ENCODE assay signal across 29 cellular contexts in genomic region chr20:22842793-22843192, GRCh38.
"Had no signal": no experiment of that assay in that cellular context is flagged by ENCODE, and none has a peak within 500 bp of the region (broad histone marks: within the 10 kb centered on the region; RNA-seq: fewer than 3 reads in every experiment).

No MANE protein-coding gene starts in this region.

- H3K4me1 Mint-ChIP-seq: stimulated activated effector memory CD8-positive, alpha-beta T cell treated with anti-CD3 and anti-CD28 coated beads, Interleukin-12 subunit alpha, Interleukin-12 subunit beta, amount 100 ng/mL, for 72 hours; stimulated activated memory B cell treated with anti-CD40 and anti-IgM and Interleukin-4, amounts not matched to agents 10 μg/mL and 1 μg/mL and 100 μg/mL, for 72 hours; stimulated activated naive B cell treated with anti-CD40 and anti-IgM and Interleukin-4, amounts not matched to agents 10 μg/mL and 1 μg/mL and 100 μg/mL, for 72 hours; stimulated activated naive CD8-positive, alpha-beta T cell treated with anti-CD3 and anti-CD28 coated beads, Interleukin-15, amount 100 ng/mL, for 72 hours had no signal

- H3K27me3 Mint-ChIP-seq: stimulated activated memory B cell treated with anti-CD40 and anti-IgM and Interleukin-4, amounts not matched to agents 10 μg/mL and 1 μg/mL and 100 μg/mL, for 72 hours; stimulated activated naive CD8-positive, alpha-beta T cell treated with anti-CD3 and anti-CD28 coated beads, Interleukin-15, Interleukin-2, amounts not matched to agents 100 ng/mL and 50 ng/mL, for 24 hours had no signal

- H3K9me3 Mint-ChIP-seq: stimulated activated naive CD8-positive, alpha-beta T cell treated with anti-CD3 and anti-CD28 coated beads, Interleukin-15, Interleukin-2, amounts not matched to agents 100 ng/mL and 50 ng/mL, for 24 hours had no signal

- H3K4me1 ChIP-seq: suprapubic skin, testis, thyroid gland, tibial artery, tibial nerve, transverse colon, uterus, vagina had no signal

- DNase-seq: stimulated activated CD4-positive, alpha-beta T cell treated with anti-CD3 and anti-CD28 coated beads, Interleukin-2, amount 100 ng/mL, for 48 hours; stimulated activated CD4-positive, alpha-beta T cell treated with anti-CD3 and anti-CD28 coated beads, Interleukin-4, amount 100 ng/mL, for 1 hour; stimulated activated CD4-positive, alpha-beta T cell treated with anti-CD3 and anti-CD28 coated beads, Interleukin-4, amount 100 ng/mL, for 24 hours; stimulated activated CD4-positive, alpha-beta T cell treated with anti-CD3 and anti-CD28 coated beads, Interleukin-4, amount 100 ng/mL, for 4 hours; stimulated activated CD8-positive, alpha-beta memory T cell treated with anti-CD3 and anti-CD28 coated beads, Interleukin-4, amount 100 ng/mL, for 48 hours; stimulated activated naive B cell treated with anti-CD40 and anti-IgM and Interleukin-4, amounts not matched to agents 10 μg/mL and 1 μg/mL and 100 μg/mL, for 72 hours; stimulated activated naive CD4-positive, alpha-beta T cell; stimulated activated naive CD4-positive, alpha-beta T cell treated with Interleukin-2 at 50 U/mL for 16 hours; stimulated activated naive CD8-positive, alpha-beta T cell treated with anti-CD3 and anti-CD28 coated beads, Interleukin-15, amount 100 ng/mL, for 72 hours; stimulated activated naive CD8-positive, alpha-beta T cell treated with anti-CD3 and anti-CD28 coated beads, Interleukin-15, Interleukin-2, amounts not matched to agents 100 U/mL and 50 U/mL, for 24 hours; stomach; substantia nigra; testis; thyroid gland; tibial artery; transverse colon; trophoblast cell; upper lobe of left lung; upper lobe of right lung; uterus had no signal

- H3K36me3 Mint-ChIP-seq: stimulated activated effector memory CD8-positive, alpha-beta T cell treated with anti-CD3 and anti-CD28 coated beads, Interleukin-12 subunit alpha, Interleukin-12 subunit beta, amount 100 ng/mL, for 72 hours; stimulated activated memory B cell treated with anti-CD40 and anti-IgM and Interleukin-4, amounts not matched to agents 10 μg/mL and 1 μg/mL and 100 μg/mL, for 72 hours; type B pancreatic cell had no signal

- H3K27ac ChIP-seq: stomach, suprapubic skin, testis, thoracic aorta, thyroid gland, tibial artery, tibial nerve, transverse colon, upper lobe of right lung, uterus, vagina had no signal

- H3K9me3 ChIP-seq: suprapubic skin, testis, thoracic aorta, thyroid gland, tibial artery, transverse colon, upper lobe of right lung, uterus, vagina had no signal

- H3K27me3 ChIP-seq: stomach, suprapubic skin, testis, thyroid gland, tibial artery, tibial nerve, transverse colon, upper lobe of left lung, upper lobe of right lung, uterus, vagina had no signal

- H3K36me3 ChIP-seq: stomach, suprapubic skin, thoracic aorta, thyroid gland, tibial artery, tibial nerve, transverse colon, upper lobe of left lung, upper lobe of right lung, uterus, vagina had no signal

- FAIRE-seq: urothelium cell line had no signal

- H3K4me3 ChIP-seq: stomach, suprapubic skin, testis, thoracic aorta, thyroid gland, tibial artery, tibial nerve, transverse colon, upper lobe of left lung, upper lobe of right lung, uterus, vagina had no signal

- H3K27ac Mint-ChIP-seq: stimulated activated effector memory CD8-positive, alpha-beta T cell treated with anti-CD3 and anti-CD28 coated beads, Interleukin-12 subunit alpha, Interleukin-12 subunit beta, amount 100 ng/mL, for 72 hours; stimulated activated memory B cell treated with anti-CD40 and anti-IgM and Interleukin-4, amounts not matched to agents 10 μg/mL and 1 μg/mL and 100 μg/mL, for 72 hours; stimulated activated naive B cell treated with anti-CD40 and anti-IgM and Interleukin-4, amounts not matched to agents 10 μg/mL and 1 μg/mL and 100 μg/mL, for 72 hours; stimulated activated naive CD8-positive, alpha-beta T cell treated with anti-CD3 and anti-CD28 coated beads, Interleukin-15, amount 100 ng/mL, for 72 hours; stimulated activated naive CD8-positive, alpha-beta T cell treated with anti-CD3 and anti-CD28 coated beads, Interleukin-15, Interleukin-2, amounts not matched to agents 100 ng/mL and 50 ng/mL, for 24 hours; type B pancreatic cell had no signal

- H3K4me3 Mint-ChIP-seq: stimulated activated effector memory CD8-positive, alpha-beta T cell treated with anti-CD3 and anti-CD28 coated beads, Interleukin-12 subunit alpha, Interleukin-12 subunit beta, amount 100 ng/mL, for 72 hours; stimulated activated memory B cell treated with anti-CD40 and anti-IgM and Interleukin-4, amounts not matched to agents 10 μg/mL and 1 μg/mL and 100 μg/mL, for 72 hours; stimulated activated naive B cell treated with anti-CD40 and anti-IgM and Interleukin-4, amounts not matched to agents 10 μg/mL and 1 μg/mL and 100 μg/mL, for 72 hours; stimulated activated naive CD8-positive, alpha-beta T cell treated with anti-CD3 and anti-CD28 coated beads, Interleukin-15, amount 100 ng/mL, for 72 hours; stimulated activated naive CD8-positive, alpha-beta T cell treated with anti-CD3 and anti-CD28 coated beads, Interleukin-15, Interleukin-2, amounts not matched to agents 100 ng/mL and 50 ng/mL, for 24 hours; type B pancreatic cell had no signal

- ATAC-seq: stimulated activated memory B cell treated with anti-CD40 and anti-IgM and Interleukin-4, amounts not matched to agents 10 μg/mL and 1 μg/mL and 100 μg/mL, for 72 hours; stimulated activated naive CD8-positive, alpha-beta T cell treated with anti-CD3 and anti-CD28 coated beads, Interleukin-15, amount 100 ng/mL, for 72 hours; stimulated activated naive CD8-positive, alpha-beta T cell treated with anti-CD3 and anti-CD28 coated beads, Interleukin-15, Interleukin-2, amounts not matched to agents 100 U/mL and 50 U/mL, for 24 hours; upper lobe of right lung had no signal
